10 cellular contexts compared by ENCODE assay signal in genomic region chr5:96629774-96630173, GRCh38. TPM values are rescaled to one million over a fixed set of nuclear protein-coding genes. Genes with fewer than 3 reads are reported as not detected.
DNase-seq lines count a peak whose midpoint lies in the region; ATAC-seq, FAIRE-seq and TF ChIP-seq lines count a peak whose summit lies in the region.
"Had no signal": no experiment of that assay in that cellular context is flagged by ENCODE, and none has a peak within 500 bp of the region (broad histone marks: within the 10 kb centered on the region; RNA-seq: fewer than 3 reads in every experiment).

No MANE protein-coding gene starts in this region.

- no peaks in the 10 kb centered on the region for H3K36me3 Mint-ChIP-seq in osteocyte (ENCODE audit: unreplicated experiment)

- H3K4me3 ChIP-seq in bronchial epithelial cell (ENCODE audit: low read depth, low read length): no peak overlapping the region

- DNase-seq in ELR (ENCODE audit: low read depth) (peak; percentile 88), NCI-H510A (lab: John Stamatoyannopoulos, UW) (peak; percentile 23), bronchial epithelial cell (ENCODE audit: low read depth) (peak; percentile 100), osteocyte (ENCODE audit: extremely low spot score, unreplicated experiment) (no peak), erythroblast (lab: John Stamatoyannopoulos, UW) (no peak), cerebellar nuclear complex (lab: John Stamatoyannopoulos, UW) (no peak)
- no peak for DNase-seq in NK-92 treated with Interleukin-12 subunit alpha and Interleukin-12 subunit beta, amount 100 ng/mL, for 24 hours (lab: John Stamatoyannopoulos, UW)

- H3K4me3 Mint-ChIP-seq in osteocyte (ENCODE audit: unreplicated experiment): no peak overlapping the region
- H3K4me3 Mint-ChIP-seq: IgD-negative memory B cell had no signal

- H3K4me1 Mint-ChIP-seq in osteocyte (ENCODE audit: unreplicated experiment): peaks cover 37% of the 10 kb centered on the region

- no peak for TF ChIP-seq POLR2A in erythroblast (IDR thresholded peaks at IDR 0.05; ENCODE audit: low read length)

- H3K9me3 Mint-ChIP-seq in osteocyte (ENCODE audit: unreplicated experiment): no peaks in the 10 kb centered on the region

- no peak for ATAC-seq in HG02938 (IDR thresholded peaks at IDR 0.05; ENCODE audit: unreplicated experiment)

- H3K27me3 ChIP-seq in bronchial epithelial cell (ENCODE audit: control insufficient read depth, insufficient read depth, low read length): no peaks in the 10 kb centered on the region

- no peaks in the 10 kb centered on the region for H3K27me3 Mint-ChIP-seq in osteocyte (ENCODE audit: unreplicated experiment)

- H3K27ac Mint-ChIP-seq in osteocyte (ENCODE audit: unreplicated experiment): peak overlapping the region; percentile 76
- H3K27ac Mint-ChIP-seq: IgD-negative memory B cell had no signal

- H3K36me3 ChIP-seq in bronchial epithelial cell (ENCODE audit: control insufficient read depth, insufficient read depth, low read length): no peaks in the 10 kb centered on the region

- TF ChIP-seq CTCF in bronchial epithelial cell (IDR thresholded peaks at IDR 0.05; ENCODE audit: insufficient read depth, low read length, severe bottlenecking) (no peak), osteocyte (IDR thresholded peaks at IDR 0.05) (no peak)

- peak; percentile 92 for FAIRE-seq in bronchial epithelial cell (lab: Jason Lieb, UNC)
- FAIRE-seq: GM18507 had no signal

RNA-seq across cellular contexts. Expression of gene CAST, which starts 32.4 kb away (rescaled TPM):
- total RNA-seq in bronchial epithelial cell (182 and 300 TPM in 2 replicates), osteocyte (144 and 154 TPM in 2 replicates)

Comparison
In these comparisons a context has a peak if more than half of its experiments do, and no peak if none do; other contexts are left out.
1. DNase-seq: peak in ELR (single experiment), NCI-H510A (single experiment) and bronchial epithelial cell (single experiment); none in osteocyte (single experiment), erythroblast (0 of 2), cerebellar nuclear complex (0 of 2) and NK-92 treated with Interleukin-12 subunit alpha and Interleukin-12 subunit beta, amount 100 ng/mL, for 24 hours (single experiment).